Comparison of ENCODE assay signal across 13 cellular contexts in genomic region chr10:18472977-18473376, GRCh38.
DNase-seq lines count a peak whose midpoint lies in the region; ATAC-seq and TF ChIP-seq lines count a peak whose summit lies in the region.
"Had no signal": no experiment of that assay in that cellular context is flagged by ENCODE, and none has a peak within 500 bp of the region (broad histone marks: within the 10 kb centered on the region; RNA-seq: fewer than 3 reads in every experiment).

No MANE protein-coding gene starts in this region.

- no peaks in the 10 kb centered on the region for H4K20me1 ChIP-seq in neural cell (ENCODE audit: insufficient read depth)

- DNase-seq in GM12865 (ENCODE audit: low read depth) (peak; percentile 21), MV-4-11 (lab: John Stamatoyannopoulos, UW) (peak; percentile 4), cerebellum (ENCODE audit: low spot score) (peak; percentile 54), RKO (ENCODE audit: low spot score) (no peak)
- DNase-seq in activated CD4-positive, alpha-beta T cell treated with anti-CD3 and anti-CD28 coated beads, Interleukin-2, amount 50 U/mL, for 1 hour = no peak
- DNase-seq: NCI-H345; stimulated activated naive CD8-positive, alpha-beta T cell treated with anti-CD3 and anti-CD28 coated beads, Interleukin-15, Interleukin-2, amounts not matched to agents 100 U/mL and 50 U/mL, for 24 hours had no signal

- H3K4me3 ChIP-seq in GM12865 (ENCODE audit: low read depth, low read length) = no peak overlapping the region
- peak overlapping the region; percentile 47 for H3K4me3 ChIP-seq in neural cell (ENCODE audit: low read length)
- H3K4me3 ChIP-seq: skin epidermis had no signal

- no peaks in the 10 kb centered on the region for H3K36me3 ChIP-seq in neural cell (ENCODE audit: insufficient read depth, low read length)

- peak overlapping the region; percentile 63 for H3K4me2 ChIP-seq in neural cell (ENCODE audit: low read length)

- TF ChIP-seq EP300 in neural cell (conservative IDR thresholded peaks at IDR 0.05; ENCODE audit: poor library complexity, severe bottlenecking) = no peak

- H3K79me2 ChIP-seq in neural cell (replicated peaks; ENCODE audit: insufficient read depth, low read length) = no peaks in the 10 kb centered on the region

- ATAC-seq in GM19395 (IDR thresholded peaks at IDR 0.05; ENCODE audit: unreplicated experiment) (no peak), HG03108 (IDR thresholded peaks at IDR 0.05; ENCODE audit: unreplicated experiment) (no peak)
- ATAC-seq: activated naive CD4-positive, alpha-beta T cell treated with anti-CD3 and anti-CD28 coated beads, Interleukin-2, amount 50 U/mL, for 72 hours; stimulated activated naive CD8-positive, alpha-beta T cell treated with anti-CD3 and anti-CD28 coated beads, Interleukin-15, Interleukin-2, amounts not matched to agents 100 U/mL and 50 U/mL, for 24 hours had no signal

- TF ChIP-seq CTCF in GM12865 (IDR thresholded peaks at IDR 0.05; ENCODE audit: insufficient read depth, low read depth, low read length, missing control alignments) = peak; percentile 1
- peak; percentile 51 for TF ChIP-seq CTCF in neural cell (IDR thresholded peaks at IDR 0.05; ENCODE audit: poor library complexity, severe bottlenecking)

- H3K27ac ChIP-seq in neural cell (ENCODE audit: low read length) = peak overlapping the region; percentile 65
- H3K27ac ChIP-seq: epithelial cell of prostate, skin epidermis had no signal

- H3K9me3 ChIP-seq in neural cell (ENCODE audit: low read length) = no peaks in the 10 kb centered on the region

- peaks cover 3% of the 10 kb centered on the region for H3F3A ChIP-seq in neural cell (ENCODE audit: insufficient read depth, low read length, poor library complexity, severe bottlenecking)

- no peak overlapping the region for H2AFZ ChIP-seq in neural cell (ENCODE audit: low read depth, low read length)

- no peaks in the 10 kb centered on the region for H3K9me2 ChIP-seq in neural cell (ENCODE audit: insufficient read depth, low read length)

- H3K27me3 ChIP-seq in neural cell (ENCODE audit: insufficient read depth, low read depth, low read length) = no peaks in the 10 kb centered on the region

- no peak for TF ChIP-seq RAD21 in neural cell (conservative IDR thresholded peaks at IDR 0.05)

- H3K9ac ChIP-seq in neural cell (ENCODE audit: low read length) = no peak overlapping the region

TF ChIP-seq in neural cell, 6 proteins besides CTCF, POLR2A, EP300 and RAD21:
- no peak for TF ChIP-seq REST (IDR thresholded peaks at IDR 0.05; ENCODE audit: borderline replicate concordance)
- TF ChIP-seq SMC3 (conservative IDR thresholded peaks at IDR 0.05; ENCODE audit: poor library complexity) = peak; percentile 24

Comparison
In these comparisons a context has a peak if more than half of its experiments do, and no peak if none do; other contexts are left out.
1. DNase-seq: peak in GM12865 (single experiment), MV-4-11 (single experiment) and cerebellum (single experiment); none in RKO (single experiment) and activated CD4-positive, alpha-beta T cell treated with anti-CD3 and anti-CD28 coated beads, Interleukin-2, amount 50 U/mL, for 1 hour (single experiment).